Comparison of ENCODE assay signal across 18 cellular contexts in the genomic region with DNA sequence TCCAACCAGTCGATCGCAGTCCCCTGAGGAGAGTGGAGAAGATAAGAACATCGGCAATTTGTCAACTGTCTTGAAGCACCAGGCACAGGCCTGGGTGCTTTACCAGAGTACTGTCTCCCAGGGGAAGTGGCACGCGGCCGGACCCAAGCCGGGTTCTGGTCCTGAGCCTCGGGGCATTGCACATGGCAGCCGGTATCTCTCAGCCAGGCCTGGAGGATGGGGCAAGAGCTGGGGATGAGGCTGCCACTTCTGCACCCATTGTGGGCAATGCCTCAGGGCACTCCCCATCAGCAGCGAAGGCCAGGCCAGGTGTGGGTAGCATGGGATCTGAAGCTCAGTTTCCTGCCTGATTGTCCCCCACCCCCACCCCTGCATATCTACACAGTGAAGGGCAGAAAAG.
DNase-seq lines count a peak whose midpoint lies in the region; ATAC-seq, FAIRE-seq and TF ChIP-seq lines count a peak whose summit lies in the region.
"Had no signal": no experiment of that assay in that cellular context is flagged by ENCODE, and none has a peak within 500 bp of the region (broad histone marks: within the 10 kb centered on the region; RNA-seq: fewer than 3 reads in every experiment).

No MANE protein-coding gene starts in this region.

- H3K9ac ChIP-seq in NT2/D1 (ENCODE audit: insufficient read length, low read depth) (peak overlapping the region; percentile 6), kidney (ENCODE audit: low read length in 2 of 2) (no peak overlapping the region), stomach smooth muscle (ENCODE audit: low read length in 2 of 2) (no peak overlapping the region), mesendoderm (ENCODE audit: low read length) (no peak overlapping the region)

- H3K9me3 ChIP-seq in NT2/D1 (ENCODE audit: insufficient read depth, low read length) (0 out of 2 replicates have a peak, but pooled peaks cover 4% of the 10 kb centered on the region), kidney (ENCODE audit: control insufficient read depth in 1 of 2, low read length in 2 of 2) (no peaks in the 10 kb centered on the region), stomach smooth muscle (ENCODE audit: control insufficient read depth in 2 of 2, low read length in 2 of 2) (no peaks in the 10 kb centered on the region)
- H3K9me3 ChIP-seq: MG63 had no signal

- no peak overlapping the region for H3K18ac ChIP-seq in mesendoderm (ENCODE audit: low read length)

- DNase-seq in NT2/D1 (ENCODE audit: low read depth, low spot score) (no peak), caudate nucleus (lab: John Stamatoyannopoulos, UW) (no peak), kidney (peak; percentile 58), mesendoderm (no peak), posterior cingulate gyrus (no peak)
- DNase-seq: Calu3; CD4-positive, alpha-beta memory T cell; DMS79; H7; IMR-90; Karpas-422; MG63; NCI-H1092 treated with DMSO at 0.1 percent for 48 hours; NCI-H2081 treated with DMSO at 0.1 percent for 48 hours; NCI-H510A; NCI-H774 had no signal

- no CpG with 5 or more reads among the region's 10 CpGs for WGBS in mesendoderm (ENCODE audit: extremely low coverage, insufficient coverage, low lambda C conversion rate)

- H3K4me1 ChIP-seq in NT2/D1 (ENCODE audit: insufficient read depth, insufficient read length) (peaks cover 14% of the 10 kb centered on the region), kidney (ENCODE audit: control insufficient read depth in 1 of 2, insufficient read depth in 1 of 2, low read depth in 1 of 2, low read length in 2 of 2) (peaks cover 0 to 19% of the 10 kb centered on the region in 2 donors), stomach smooth muscle (ENCODE audit: control insufficient read depth, insufficient read depth, low read length) (peaks cover 87% of the 10 kb centered on the region), mesendoderm (ENCODE audit: control insufficient read depth, low read depth, low read length) (no peaks in the 10 kb centered on the region)

- no peak for FAIRE-seq in kidney (lab: Jason Lieb, UNC)

- H3K27ac ChIP-seq in caudate nucleus (ENCODE audit: low read depth, low read length) = peak overlapping the region; percentile 59
- H3K27ac ChIP-seq in kidney (ENCODE audit: low read depth in 2 of 2, low read length in 2 of 2) = no peak overlapping the region
- H3K27ac ChIP-seq in stomach smooth muscle (ENCODE audit: low read length) = peak overlapping the region; percentile 87
- H3K27ac ChIP-seq in mesendoderm (ENCODE audit: low read depth, low read length) = no peak overlapping the region

- H3K4me2 ChIP-seq in mesendoderm (ENCODE audit: low read length) = no peak overlapping the region

- TF ChIP-seq CTCF in kidney (IDR thresholded peaks at IDR 0.05; ENCODE audit: borderline replicate concordance, extremely low read depth, insufficient read depth) = no peak

- H3K36me3 ChIP-seq in NT2/D1 (ENCODE audit: insufficient read depth, insufficient read length, low read length) (no peaks in the 10 kb centered on the region), kidney (ENCODE audit: control insufficient read depth in 1 of 2, insufficient read depth in 2 of 2, low read length in 2 of 2) (no peaks in the 10 kb centered on the region), stomach smooth muscle (ENCODE audit: control insufficient read depth in 2 of 2, insufficient read depth in 2 of 2, low read length in 2 of 2) (no peaks in the 10 kb centered on the region), mesendoderm (ENCODE audit: control insufficient read depth, insufficient read depth, low read length) (no peaks in the 10 kb centered on the region)
- H3K36me3 ChIP-seq: MG63 had no signal

- no peak overlapping the region for H2BK5ac ChIP-seq in mesendoderm (ENCODE audit: low read length)

- H4K8ac ChIP-seq in mesendoderm (ENCODE audit: low read depth, low read length) = no peak overlapping the region

- H3K79me2 ChIP-seq in mesendoderm (ENCODE audit: control insufficient read depth, insufficient read depth, low read length) = no peaks in the 10 kb centered on the region

- no peak overlapping the region for H3K4me3 ChIP-seq in NT2/D1 (ENCODE audit: insufficient read length, low read depth)
- no peak overlapping the region for H3K4me3 ChIP-seq in kidney (ENCODE audit: low read length in 2 of 2)
- no peak overlapping the region for H3K4me3 ChIP-seq in stomach smooth muscle (ENCODE audit: low read length in 2 of 2)
- H3K4me3 ChIP-seq in mesendoderm (ENCODE audit: low read length) = no peak overlapping the region
- H3K4me3 ChIP-seq: MG63 had no signal

- H3K4ac ChIP-seq in mesendoderm (ENCODE audit: low read depth, low read length) = no peak overlapping the region

- H3K23ac ChIP-seq in mesendoderm (ENCODE audit: low read length) = no peak overlapping the region

- no peak overlapping the region for H4K5ac ChIP-seq in mesendoderm (ENCODE audit: low read length)

- intact Hi-C loops in kidney (cut with DNase I) = no loop called here
- intact Hi-C loops in posterior cingulate gyrus (cut with DNase I) = no loop called here

- H3K56ac ChIP-seq in mesendoderm (ENCODE audit: low read length) = no peak overlapping the region

- H3K79me1 ChIP-seq in mesendoderm (ENCODE audit: low read length) = no peaks in the 10 kb centered on the region

- H3K27me3 ChIP-seq in NT2/D1 (ENCODE audit: insufficient read depth, insufficient read length) (no peaks in the 10 kb centered on the region), stomach smooth muscle (ENCODE audit: control insufficient read depth in 1 of 2, insufficient read depth in 2 of 2, low read length in 2 of 2) (no peaks in the 10 kb centered on the region), mesendoderm (ENCODE audit: insufficient read depth, low read length, poor library complexity) (no peaks in the 10 kb centered on the region)
- H3K27me3 ChIP-seq: MG63 had no signal

- no peak overlapping the region for H2BK15ac ChIP-seq in mesendoderm (replicated peaks; ENCODE audit: low read depth)

- no peak overlapping the region for H2BK120ac ChIP-seq in mesendoderm (ENCODE audit: low read depth, low read length)

- no peak overlapping the region for H2AK5ac ChIP-seq in mesendoderm (ENCODE audit: low read length)

- no peak for ATAC-seq in HG02938 (IDR thresholded peaks at IDR 0.05; ENCODE audit: unreplicated experiment)

Comparison
In these comparisons a context has a peak if more than half of its experiments do, and no peak if none do; other contexts are left out.
1. H3K27ac ChIP-seq: peak in caudate nucleus (single experiment) and stomach smooth muscle (single experiment); none in kidney (0 of 2) and mesendoderm (single experiment).